In genomic region chr1:193301746-193302145, GRCh38 we compare ENCODE assay signal across 8 cellular contexts.
"Had no signal": no experiment of that assay in that cellular context is flagged by ENCODE, and none has a peak within 500 bp of the region (broad histone marks: within the 10 kb centered on the region; RNA-seq: fewer than 3 reads in every experiment).

No MANE protein-coding gene starts in this region.

- FAIRE-seq: HepG2 had no signal

- H3K27ac Mint-ChIP-seq: HFFc6, IgD-negative memory B cell had no signal

- H3K4me3 Mint-ChIP-seq: HFFc6, IgD-negative memory B cell had no signal

- H3K4me3 ChIP-seq: GM23248, HAP-1 had no signal

- H3K36me3 Mint-ChIP-seq: IgD-negative memory B cell had no signal

- H3K27me3 Mint-ChIP-seq: IgD-negative memory B cell had no signal

- H3K9me3 Mint-ChIP-seq: HFFc6 had no signal

- DNase-seq: GM23248, GOT3, H7, HFFc6 had no signal

- ATAC-seq: HCT116, HepG2 had no signal
